8 cellular contexts compared by ENCODE assay signal in the genomic region with DNA sequence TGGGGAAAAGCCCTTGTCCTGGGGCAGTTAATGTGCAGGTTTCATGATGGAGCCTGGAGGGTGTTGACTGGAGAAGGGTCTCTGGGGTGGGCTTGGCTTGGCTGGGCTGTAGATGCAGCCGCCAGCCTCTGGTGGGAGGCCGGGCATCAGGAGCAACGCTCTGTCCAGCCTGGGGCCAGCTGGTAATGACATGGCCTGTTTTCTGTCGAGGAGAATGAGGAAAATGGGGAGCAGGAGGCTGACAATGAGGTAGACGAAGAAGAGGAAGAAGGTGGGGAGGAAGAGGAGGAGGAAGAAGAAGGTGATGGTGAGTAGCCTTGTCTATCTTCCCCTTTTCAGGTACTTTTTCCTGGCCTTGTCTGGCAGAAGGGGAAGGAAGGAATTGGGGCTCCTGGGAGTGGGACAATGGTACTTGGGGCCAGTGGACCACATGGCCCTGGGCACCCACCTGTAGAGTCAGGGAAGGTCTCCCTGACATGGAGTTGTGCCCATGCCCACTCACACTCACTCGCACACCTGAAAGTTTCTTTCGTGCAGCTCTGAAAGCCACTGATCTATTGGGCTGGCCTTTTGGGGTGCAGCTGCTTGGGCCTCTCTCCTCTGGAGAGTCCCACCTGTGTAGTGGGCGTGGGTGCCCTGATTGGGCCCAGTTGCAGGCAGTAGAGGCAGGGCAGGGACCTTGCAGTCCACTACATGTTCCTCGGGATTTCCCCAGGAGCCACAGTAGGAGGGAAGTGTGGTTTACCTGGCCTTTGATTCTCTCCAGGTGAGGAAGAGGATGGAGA. TPM values are rescaled to one million over a fixed set of nuclear protein-coding genes. Genes with fewer than 3 reads are reported as not detected.
DNase-seq lines count a peak whose midpoint lies in the region; ATAC-seq, FAIRE-seq and TF ChIP-seq lines count a peak whose summit lies in the region.

No MANE protein-coding gene starts in this region.

- TF ChIP-seq EP300 in H1 (IDR thresholded peaks at IDR 0.05; ENCODE audit: borderline replicate concordance in 1 of 2, low read depth in 2 of 2, low read length in 2 of 2) = no peak

- H3K9me3 ChIP-seq in CD4-positive, alpha-beta T cell (ENCODE audit: control insufficient read depth, low read length) = no peaks in the 10 kb centered on the region
- H3K9me3 ChIP-seq in Panc1 (ENCODE audit: control insufficient read depth, insufficient read depth, low read depth, low read length) = no peaks in the 10 kb centered on the region
- no peaks in the 10 kb centered on the region for H3K9me3 ChIP-seq in H1 (ENCODE audit: insufficient read depth in 2 of 2, low read depth in 1 of 2, low read length in 1 of 2)
- H3K9me3 ChIP-seq in neutrophil = no peaks in the 10 kb centered on the region

- TF ChIP-seq RAD21 in H1 (IDR thresholded peaks at IDR 0.05 in 1 of 2, conservative IDR thresholded peaks at IDR 0.05 in 1 of 2; ENCODE audit: low read depth in 2 of 2, low read length in 2 of 2) = no peak

- H3K56ac ChIP-seq in H1 (replicated peaks; ENCODE audit: insufficient read length, low read depth, low read length) = no peak overlapping the region

- peaks cover 4% of the 10 kb centered on the region for H3K23me2 ChIP-seq in H1 (ENCODE audit: low read depth, low read length)

- no peak overlapping the region for H2BK20ac ChIP-seq in H1 (ENCODE audit: low read length)

- H2BK12ac ChIP-seq in H1 (ENCODE audit: low read depth, low read length) = no peak overlapping the region

- H3K27ac Mint-ChIP-seq in CD4-positive, alpha-beta T cell = peak overlapping the region; percentile 100

- no peak overlapping the region for H3K14ac ChIP-seq in H1 (ENCODE audit: insufficient read length)

- H3K9me3 Mint-ChIP-seq in CD4-positive, alpha-beta T cell = no peaks in the 10 kb centered on the region

- ATAC-seq in CD4-positive, alpha-beta T cell (ENCODE audit: poor library complexity) = no peak
- ATAC-seq in Panc1 (no peak), GM18870 (IDR thresholded peaks at IDR 0.05; ENCODE audit: unreplicated experiment) (no peak), GM19467 (IDR thresholded peaks at IDR 0.05; ENCODE audit: unreplicated experiment) (no peak), GM21515 (IDR thresholded peaks at IDR 0.05; ENCODE audit: unreplicated experiment) (no peak)

- intact Hi-C loops in CD4-positive, alpha-beta T cell (cut with DNase I, micrococcal nuclease) = loop anchor here in 1 of 2 experiments (5.0 kb wide), 1 partner anchor 195 kb away; no protein-coding TSS in a partner anchor
- intact Hi-C loops in Panc1 (cut with micrococcal nuclease; ENCODE audit: unreplicated experiment) = no loop called here
- intact Hi-C loops in head of caudate nucleus (cut with DNase I) = loop anchor here (2.0 kb wide), 1 partner anchor 97 kb away; no protein-coding TSS in a partner anchor

- H2BK15ac ChIP-seq in H1 (ENCODE audit: low read length) = no peak overlapping the region

- no peak overlapping the region for H2BK120ac ChIP-seq in H1 (replicated peaks; ENCODE audit: low read depth, low read length)

- no peaks in the 10 kb centered on the region for H3K79me1 ChIP-seq in H1 (ENCODE audit: low read depth, low read length)

- H3K4me3 ChIP-seq in Panc1 (ENCODE audit: low read depth in 2 of 2, low read length in 2 of 2) (peak overlapping the region; percentile 75 to 89), H1 (ENCODE audit: extremely low read depth in 1 of 4, insufficient read depth in 2 of 4, low read depth in 3 of 4, low read length in 4 of 4) (peak overlapping the region; percentile 83 to 99 (median 90)), neutrophil (ENCODE audit: low read depth in 1 of 2, low read length in 1 of 2) (peak overlapping the region; percentile 81 to 96)

- no peak for FAIRE-seq in H1 (lab: Jason Lieb, UNC)

- H3K36me3 ChIP-seq in Panc1 (ENCODE audit: control insufficient read depth, insufficient read depth, low read length) = peaks cover 14% of the 10 kb centered on the region
- peaks cover 14 to 43% (median 28%) of the 10 kb centered on the region in 4 experiments for H3K36me3 ChIP-seq in H1 (ENCODE audit: control insufficient read depth in 2 of 4, insufficient read depth in 4 of 4, low read length in 3 of 4)
- H3K36me3 ChIP-seq in neutrophil = no peaks in the 10 kb centered on the region

- peak overlapping the region; percentile 81 to 87 for H3K4me2 ChIP-seq in H1 (ENCODE audit: insufficient read depth in 1 of 2, low read depth in 2 of 2, low read length in 2 of 2)

- no peak overlapping the region for H3K23ac ChIP-seq in H1 (ENCODE audit: insufficient read length)

- no TSS peak for BruUV-seq in Panc1 (replicated peaks; lab: Mats Ljungman, UMichigan)

- no peaks in the 10 kb centered on the region for H3K27me3 ChIP-seq in CD4-positive, alpha-beta T cell (ENCODE audit: control insufficient read depth, insufficient read depth, low read length)
- no peaks in the 10 kb centered on the region for H3K27me3 ChIP-seq in Panc1 (ENCODE audit: control insufficient read depth, insufficient read depth, low read length)
- no peaks in the 10 kb centered on the region for H3K27me3 ChIP-seq in H1 (replicated peaks in 1 of 4; ENCODE audit: control insufficient read depth in 3 of 4, extremely low read depth in 1 of 4, insufficient read depth in 3 of 4, low read length in 3 of 4)
- no peaks in the 10 kb centered on the region for H3K27me3 ChIP-seq in neutrophil

- H4K8ac ChIP-seq in H1 (ENCODE audit: extremely low read depth, insufficient read depth, low read length) = peak overlapping the region; percentile 37; the same call in 1 of the 2 replicates

- H3K27me3 Mint-ChIP-seq in CD4-positive, alpha-beta T cell = peaks cover 9% of the 10 kb centered on the region

- POLR2A ChIA-PET in CD4-positive, alpha-beta T cell (lab: Charles Lee) = interaction anchor here (0.7 to 8.7 kb wide), 9 partner anchors 25 to 98 kb away, joined by 3 to 245 read pairs (median 10); no protein-coding TSS in a partner anchor
- POLR2A ChIA-PET in Panc1 (lab: Charles Lee) = no interaction called here
- POLR2A ChIA-PET in H1 (lab: Charles Lee; ENCODE audit: partially characterized antibody) = interaction anchor here (0.6 to 22.8 kb wide), 17 partner anchors 7 to 1577 kb away, joined by 3 to 1080 read pairs (median 3); a partner anchor contains a TSS

- TF ChIP-seq POLR2A in H1 (IDR thresholded peaks at IDR 0.05; ENCODE audit: control extremely low read depth in 1 of 2, low read depth in 2 of 2, low read length in 2 of 2) = peak in 1 of 2 experiments; percentile 55; a peak in 1 of 3 replicates

- peak overlapping the region; percentile 0 for H2BK5ac ChIP-seq in H1 (ENCODE audit: low read depth, low read length)

- WGBS in H1 (ENCODE audit: extremely low coverage in 1 of 2, insufficient coverage in 1 of 2, insufficient read length in 1 of 2, insufficient replicate concordance in 2 of 2, low coverage in 1 of 2, low lambda C conversion rate in 2 of 2, missing lambda C conversion rate in 1 of 2), 2 experiments = 67% methylated on average over 9 of the region's 9 CpGs; no CpG with 5 or more reads in 1 of the 2 experiments

- H3K4me3 Mint-ChIP-seq in CD4-positive, alpha-beta T cell = peak overlapping the region; percentile 95

- H4K20me1 ChIP-seq in H1 (replicated peaks in 1 of 2; ENCODE audit: control insufficient read depth in 1 of 2, insufficient read depth in 2 of 2, low read length in 2 of 2) = peaks cover 19 to 23% of the 10 kb centered on the region in 2 experiments

- H3K79me2 ChIP-seq in H1 (ENCODE audit: control insufficient read depth in 1 of 2, insufficient read depth in 2 of 2, low read length in 2 of 2) = peaks cover 38 to 54% of the 10 kb centered on the region in 2 experiments

- H3K4ac ChIP-seq in H1 (replicated peaks; ENCODE audit: insufficient read length, low read depth, low read length) = no peak overlapping the region

- in situ Hi-C loops in Panc1 (cut with HindIII; ENCODE audit: low pct_unique_long_range_greater_than_20kb, low sequenced_read_pairs) = no loop called here

- DNase-seq in CD4-positive, alpha-beta T cell = peak in 2 of 10 experiments; percentile 15 to 27
- DNase-seq in Panc1 (ENCODE audit: low read depth, low spot score) (no peak), H1 (ENCODE audit: low read depth in 1 of 2, low spot score in 2 of 2) (no peak), head of caudate nucleus (no peak)

- no peak overlapping the region for H4K91ac ChIP-seq in H1 (replicated peaks; ENCODE audit: insufficient read length, low read length)

- CTCF ChIA-PET in CD4-positive, alpha-beta T cell (lab: Charles Lee) = interaction anchor here (0.7 to 7.6 kb wide), 5 partner anchors 23 to 100 kb away, joined by 3 to 122 read pairs (median 53); no protein-coding TSS in a partner anchor
- CTCF ChIA-PET in Panc1 (lab: Charles Lee) = no interaction called here
- CTCF ChIA-PET in H1 (lab: Charles Lee; ENCODE audit: partially characterized antibody) = interaction anchor here (0.6 to 12.1 kb wide), 6 partner anchors 12 to 100 kb away, joined by 3 to 555 read pairs (median 4); no protein-coding TSS in a partner anchor

- peaks cover 52% of the 10 kb centered on the region for H3K4me1 Mint-ChIP-seq in CD4-positive, alpha-beta T cell (ENCODE audit: low read depth)

- TF ChIP-seq CTCF in CD4-positive, alpha-beta T cell (IDR thresholded peaks at IDR 0.05) = no peak
- no peak for TF ChIP-seq CTCF in Panc1 (IDR thresholded peaks at IDR 0.05)
- no peak for TF ChIP-seq CTCF in H1 (IDR thresholded peaks at IDR 0.05; ENCODE audit: control extremely low read depth in 1 of 3, insufficient read depth in 1 of 3, low read depth in 1 of 3, low read length in 3 of 3)
- TF ChIP-seq CTCF in neutrophil (IDR thresholded peaks at IDR 0.05) = no peak

- no peak overlapping the region for H4K5ac ChIP-seq in H1 (ENCODE audit: insufficient read length, low read depth, low read length)

- H3K9ac ChIP-seq in H1 (replicated peaks in 1 of 4; ENCODE audit: extremely low read depth in 1 of 4, low read depth in 3 of 4, low read length in 3 of 4) = peak overlapping the region in 3 of 4 experiments; percentile 73 to 98 (median 98); a peak in 6 of 7 replicates

- H3K4me1 ChIP-seq in Panc1 (ENCODE audit: control insufficient read depth, insufficient read depth, low read length) (peaks cover 47% of the 10 kb centered on the region), H1 (replicated peaks in 1 of 4; ENCODE audit: control insufficient read depth in 3 of 4, insufficient read depth in 4 of 4, low read length in 3 of 4) (peaks cover 0 to 25% (median 17%) of the 10 kb centered on the region in 4 experiments; a peak in 6 of 7 replicates), neutrophil (ENCODE audit: control insufficient read depth in 1 of 2, insufficient read depth in 1 of 2, low read depth in 1 of 2, low read length in 1 of 2) (peaks cover 39 to 45% of the 10 kb centered on the region in 2 experiments)

- no peak overlapping the region for H3K18ac ChIP-seq in H1 (ENCODE audit: extremely low read depth, low read length)

- peak overlapping the region; percentile 73 for H3K27ac ChIP-seq in CD4-positive, alpha-beta T cell (ENCODE audit: low read depth, low read length)
- H3K27ac ChIP-seq in Panc1 (ENCODE audit: low read length) = peak overlapping the region; percentile 77
- peak overlapping the region; percentile 38; the same call in 1 of the 2 replicates for H3K27ac ChIP-seq in H1 (ENCODE audit: low read depth, low read length)
- H3K27ac ChIP-seq in neutrophil = peak overlapping the region; percentile 97

- no peak overlapping the region for H2AFZ ChIP-seq in H1 (ENCODE audit: low read length)

- no peak overlapping the region for H2AK5ac ChIP-seq in H1 (ENCODE audit: low read depth, low read length)

- H3K36me3 Mint-ChIP-seq in CD4-positive, alpha-beta T cell (ENCODE audit: low read depth) = peaks cover 59% of the 10 kb centered on the region

RNA-seq across cellular contexts. Expression of a gene that starts 3.5 kb away (rescaled TPM):
- total RNA-seq in CD4-positive, alpha-beta T cell = 1,000 to 10,000 TPM; 1,546 to 1,586 TPM
- 1,390 TPM for total RNA-seq in Panc1 (2021; ENCODE audit: unreplicated experiment)
- polyA plus RNA-seq in Panc1 (2012; ENCODE audit: insufficient read length) = 1,958 TPM
- 2,680 and 2,823 TPM in 2 replicates for total RNA-seq in H1 (2021; fragmentation: NEBNext Ultra II Directional; extraction: Animal tissue kit (Norgen Biotek cat#: 25700))
- polyA plus RNA-seq in H1 (2011; rRNA removed) = 643 and 683 TPM in 2 replicates
- polyA plus RNA-seq in H1 (2011; cell fraction: cytosol; rRNA removed) = 2,462 TPM
- 898 TPM for polyA plus RNA-seq in H1 (2011; cell fraction: nucleus; rRNA removed)
- 2,061 to 2,998 TPM (median 2,419 TPM) in 4 replicates for polyA plus RNA-seq in H1 (2012, experiment 1 of 2)
- 1,442 TPM for polyA plus RNA-seq in H1 (2012, experiment 2 of 2)
- polyA plus RNA-seq in H1 (2013, experiment 1 of 2) = 4,157 TPM
- 3,985 TPM for polyA plus RNA-seq in H1 (2013, experiment 2 of 2)
- 94.7 and 121 TPM in 2 replicates for polyA minus RNA-seq in H1 (2011; rRNA and poly(A)+ RNA removed)
- 755 TPM for polyA minus RNA-seq in H1 (2011; cell fraction: cytosol; rRNA and poly(A)+ RNA removed)
- polyA minus RNA-seq in H1 (2011; cell fraction: nucleus; rRNA and poly(A)+ RNA removed) = 623 TPM

Comparison
In these comparisons a context has a peak if more than half of its experiments do, and no peak if none do; other contexts are left out.
1. H3K27ac ChIP-seq: peak in every context shown above with its lines; median percentile 97 in neutrophil; 77 in Panc1; 73 in CD4-positive, alpha-beta T cell; 38 in H1.